17 cellular contexts compared by ENCODE assay signal in the genomic region with DNA sequence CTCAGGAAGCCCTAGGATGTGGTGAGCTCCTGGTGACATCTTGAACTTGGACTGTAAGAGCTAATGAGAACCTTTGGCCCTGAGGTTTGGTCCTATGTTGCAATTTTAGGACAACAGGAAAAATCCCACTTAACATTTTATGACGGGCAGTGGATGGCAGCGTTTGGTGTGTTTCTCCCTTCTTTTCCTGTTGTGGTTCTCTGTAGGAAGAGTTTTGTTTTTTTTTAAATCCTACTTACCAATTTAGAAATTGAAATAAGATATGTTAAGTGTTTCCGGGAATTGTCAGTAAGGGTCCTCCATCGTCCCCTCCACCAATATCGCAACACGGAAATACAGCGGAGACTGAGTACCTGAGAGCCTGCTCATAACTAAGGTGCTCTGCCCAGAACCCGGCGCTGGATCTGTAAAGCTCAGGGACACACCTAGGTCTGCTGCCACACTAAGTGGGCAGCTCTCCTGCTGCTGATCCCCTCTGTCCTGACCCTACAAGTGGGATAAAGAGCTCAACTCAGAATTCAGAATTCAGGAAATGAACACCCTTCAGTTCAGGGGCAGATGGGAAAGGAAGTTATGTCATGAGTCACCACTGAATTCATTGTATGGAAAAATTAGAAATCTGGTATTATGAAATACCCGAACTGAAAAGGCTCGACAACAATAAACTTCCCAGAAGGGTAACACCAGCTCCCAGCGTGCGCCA. TPM values are rescaled to one million over a fixed set of nuclear protein-coding genes. Genes with fewer than 3 reads are reported as not detected.
DNase-seq lines count a peak whose midpoint lies in the region; ATAC-seq and TF ChIP-seq lines count a peak whose summit lies in the region.
"Had no signal": no experiment of that assay in that cellular context is flagged by ENCODE, and none has a peak within 500 bp of the region (broad histone marks: within the 10 kb centered on the region; RNA-seq: fewer than 3 reads in every experiment).

No MANE protein-coding gene starts in this region.

- DNase-seq in ELR (ENCODE audit: low read depth) (peak; percentile 68), NB4 (ENCODE audit: low read depth) (peak; percentile 29), choroid plexus epithelial cell (ENCODE audit: low read depth) (peak; percentile 49), lung (ENCODE audit: low spot score) (no peak), DMS114 treated with DMSO at 0.1 percent for 48 hours (lab: John Stamatoyannopoulos, UW; ENCODE audit: unreplicated experiment) (no peak)
- DNase-seq in activated naive CD8-positive, alpha-beta T cell treated with anti-CD3 and anti-CD28 coated beads, Interleukin-2, amount 50 U/mL, for 24 hours: no peak
- DNase-seq in CD4-positive, alpha-beta memory T cell: no peak
- DNase-seq: activated CD4-positive, CD25-positive, alpha-beta regulatory T cell treated with anti-CD3 and anti-CD28 coated beads, Interleukin-2, amount 50 U/mL, for 72 hours; activated CD8-positive, alpha-beta memory T cell treated with anti-CD3 and anti-CD28 coated beads, Interleukin-2, amount 10 ng/mL, durations not matched to agents 7 days and 5 days; activated effector memory CD4-positive, alpha-beta T cell treated with anti-CD3 and anti-CD28 coated beads, Interleukin-2, amount 50 U/mL, for 16 hours; anterior cingulate cortex; kidney glomerular epithelial cell; stimulated activated CD4-positive, alpha-beta T cell treated with anti-CD3 and anti-CD28 coated beads, Interleukin-4, amount 100 ng/mL, for 24 hours; T-helper 2 cell had no signal

- peaks cover 0 to 3% of the 10 kb centered on the region in 2 donors for H3K4me1 ChIP-seq in lung (ENCODE audit: control insufficient read depth in 2 of 2, insufficient read depth in 2 of 2, low read length in 2 of 2)
- H3K4me1 ChIP-seq in CD4-positive, alpha-beta memory T cell (ENCODE audit: insufficient read depth, low read length): no peaks in the 10 kb centered on the region

- H3K4me3 Mint-ChIP-seq in activated naive CD8-positive, alpha-beta T cell treated with anti-CD3 and anti-CD28 coated beads, Interleukin-2, amount 50 U/mL, for 24 hours: no peak overlapping the region
- H3K4me3 Mint-ChIP-seq in CD4-positive, alpha-beta memory T cell: no peak overlapping the region
- H3K4me3 Mint-ChIP-seq: activated CD8-positive, alpha-beta memory T cell treated with anti-CD3 and anti-CD28 coated beads, Interleukin-2, amount 10 ng/mL, durations not matched to agents 7 days and 5 days had no signal

- H3K4me3 ChIP-seq in NB4 (ENCODE audit: low read depth, low read length) (no peak overlapping the region), choroid plexus epithelial cell (ENCODE audit: low read depth, low read length) (no peak overlapping the region), lung (no peak overlapping the region)
- no peak overlapping the region for H3K4me3 ChIP-seq in CD4-positive, alpha-beta memory T cell (ENCODE audit: low read length in 2 of 2)
- H3K4me3 ChIP-seq: coronary artery, thoracic aorta had no signal

- POLR2A ChIA-PET in CD4-positive, alpha-beta memory T cell (lab: Charles Lee; ENCODE audit: partially characterized antibody): interaction anchor here (0.8 kb wide), 1 partner anchor 33 kb away, joined by 3 read pairs; no protein-coding TSS in a partner anchor

- H3K27me3 Mint-ChIP-seq in activated naive CD8-positive, alpha-beta T cell treated with anti-CD3 and anti-CD28 coated beads, Interleukin-2, amount 50 U/mL, for 24 hours: no peaks in the 10 kb centered on the region
- peaks cover 7 to 9% of the 10 kb centered on the region in 2 donors for H3K27me3 Mint-ChIP-seq in CD4-positive, alpha-beta memory T cell

- intact Hi-C loops in CD4-positive, alpha-beta memory T cell (cut with micrococcal nuclease): no loop called here

- H3K36me3 ChIP-seq in lung (ENCODE audit: control insufficient read depth in 2 of 2, insufficient read depth in 2 of 2, low read length in 2 of 2): no peaks in the 10 kb centered on the region
- H3K36me3 ChIP-seq in CD4-positive, alpha-beta memory T cell (ENCODE audit: insufficient read depth, low read length): no peaks in the 10 kb centered on the region
- H3K36me3 ChIP-seq: thoracic aorta had no signal

- no peaks in the 10 kb centered on the region for H3K36me3 Mint-ChIP-seq in activated naive CD8-positive, alpha-beta T cell treated with anti-CD3 and anti-CD28 coated beads, Interleukin-2, amount 50 U/mL, for 24 hours (ENCODE audit: low read depth)
- no peaks in the 10 kb centered on the region for H3K36me3 Mint-ChIP-seq in CD4-positive, alpha-beta memory T cell
- H3K36me3 Mint-ChIP-seq: activated CD8-positive, alpha-beta memory T cell treated with anti-CD3 and anti-CD28 coated beads, Interleukin-2, amount 10 ng/mL, durations not matched to agents 7 days and 5 days had no signal

- no peak for TF ChIP-seq CTCF in NB4 (IDR thresholded peaks at IDR 0.05; ENCODE audit: low read depth, low read length)
- TF ChIP-seq CTCF in choroid plexus epithelial cell (conservative IDR thresholded peaks at IDR 0.05; ENCODE audit: low read depth, low read length): no peak
- TF ChIP-seq CTCF in lung (IDR thresholded peaks at IDR 0.05; ENCODE audit: control extremely low read depth, extremely low read depth): no peak

- no peaks in the 10 kb centered on the region for H3K9me3 Mint-ChIP-seq in activated naive CD8-positive, alpha-beta T cell treated with anti-CD3 and anti-CD28 coated beads, Interleukin-2, amount 50 U/mL, for 24 hours
- H3K9me3 Mint-ChIP-seq in CD4-positive, alpha-beta memory T cell: no peaks in the 10 kb centered on the region

- WGBS in lung, 2 donors: 42 to 47% methylated on average over 13 of the region's 13 CpGs

- ATAC-seq in lung (ENCODE audit: insufficient read depth, low FRiP score) (peak; percentile 58), HG03196 (IDR thresholded peaks at IDR 0.05; ENCODE audit: unreplicated experiment) (no peak)
- ATAC-seq in activated naive CD8-positive, alpha-beta T cell treated with anti-CD3 and anti-CD28 coated beads, Interleukin-2, amount 50 U/mL, for 24 hours: no peak
- ATAC-seq: activated CD8-positive, alpha-beta memory T cell treated with anti-CD3 and anti-CD28 coated beads, Interleukin-2, amount 10 ng/mL, durations not matched to agents 7 days and 5 days had no signal

- H3K27me3 ChIP-seq in lung (ENCODE audit: control insufficient read depth, insufficient read depth): no peaks in the 10 kb centered on the region
- no peaks in the 10 kb centered on the region for H3K27me3 ChIP-seq in CD4-positive, alpha-beta memory T cell (ENCODE audit: insufficient read depth, low read length)

- H3K27ac Mint-ChIP-seq in activated naive CD8-positive, alpha-beta T cell treated with anti-CD3 and anti-CD28 coated beads, Interleukin-2, amount 50 U/mL, for 24 hours: no peak overlapping the region
- H3K27ac Mint-ChIP-seq in CD4-positive, alpha-beta memory T cell: no peak overlapping the region
- H3K27ac Mint-ChIP-seq: activated CD8-positive, alpha-beta memory T cell treated with anti-CD3 and anti-CD28 coated beads, Interleukin-2, amount 10 ng/mL, durations not matched to agents 7 days and 5 days had no signal

- no peaks in the 10 kb centered on the region for H3K9me3 ChIP-seq in lung (ENCODE audit: control insufficient read depth in 2 of 2, insufficient read depth in 1 of 2, low read length in 1 of 2)
- H3K9me3 ChIP-seq in CD4-positive, alpha-beta memory T cell (ENCODE audit: control insufficient read depth in 1 of 2, low read length in 2 of 2): no peaks in the 10 kb centered on the region
- H3K9me3 ChIP-seq: thoracic aorta had no signal

- peak overlapping the region in 1 of 2 donors; percentile 54 for H3K27ac ChIP-seq in lung (ENCODE audit: low read depth in 1 of 2, low read length in 1 of 2)
- H3K27ac ChIP-seq in CD4-positive, alpha-beta memory T cell (ENCODE audit: low read depth, low read length): no peak overlapping the region
- H3K27ac ChIP-seq: thoracic aorta had no signal

- H3K4me1 Mint-ChIP-seq in activated naive CD8-positive, alpha-beta T cell treated with anti-CD3 and anti-CD28 coated beads, Interleukin-2, amount 50 U/mL, for 24 hours: no peaks in the 10 kb centered on the region
- H3K4me1 Mint-ChIP-seq in CD4-positive, alpha-beta memory T cell: no peaks in the 10 kb centered on the region
- H3K4me1 Mint-ChIP-seq: activated CD8-positive, alpha-beta memory T cell treated with anti-CD3 and anti-CD28 coated beads, Interleukin-2, amount 10 ng/mL, durations not matched to agents 7 days and 5 days had no signal

- CTCF ChIA-PET in CD4-positive, alpha-beta memory T cell (lab: Charles Lee; ENCODE audit: partially characterized antibody): no interaction called here

- no peak for TF ChIP-seq POLR2A in NB4 (IDR thresholded peaks at IDR 0.05; ENCODE audit: extremely low read depth, insufficient read length)

RNA-seq across cellular contexts. Expression of gene PROSER2, which starts 9.2 kb away (rescaled TPM):
- total RNA-seq in lung: 10 to 100 TPM in 1 of 2 donors, 1 to 10 TPM in 1; 8.2 to 23.9 TPM
- 10 to 100 TPM in 1 of 2 donors, 1 to 10 TPM in 1; 9.0 to 11.6 TPM for polyA plus RNA-seq in lung
- 1 to 10 TPM in 1 of 2 experiments, under 1 TPM in 1; 0.47 to 1.3 TPM for total RNA-seq in CD4-positive, alpha-beta memory T cell
- 1 to 10 TPM in 1 of 2 donors, under 1 TPM in 1; 0.18 to 1.1 TPM for polyA plus RNA-seq in CD4-positive, alpha-beta memory T cell

Comparison
In these comparisons a context has a peak if more than half of its experiments do, and no peak if none do; other contexts are left out.
1. DNase-seq: peak in ELR (single experiment), NB4 (single experiment) and choroid plexus epithelial cell (single experiment); none in lung (single experiment), activated naive CD8-positive, alpha-beta T cell treated with anti-CD3 and anti-CD28 coated beads, Interleukin-2, amount 50 U/mL, for 24 hours (single experiment), DMS114 treated with DMSO at 0.1 percent for 48 hours (single experiment) and CD4-positive, alpha-beta memory T cell (0 of 5).
2. RNA of gene PROSER2, which starts 9.2 kb away (total RNA-seq): 8.2 to 23.9 TPM in lung; 0.47 to 1.3 TPM in CD4-positive, alpha-beta memory T cell; every median in the first group is over 4 times any median in the second.